ENCODE assay signal across 10 cellular contexts in the genomic region with DNA sequence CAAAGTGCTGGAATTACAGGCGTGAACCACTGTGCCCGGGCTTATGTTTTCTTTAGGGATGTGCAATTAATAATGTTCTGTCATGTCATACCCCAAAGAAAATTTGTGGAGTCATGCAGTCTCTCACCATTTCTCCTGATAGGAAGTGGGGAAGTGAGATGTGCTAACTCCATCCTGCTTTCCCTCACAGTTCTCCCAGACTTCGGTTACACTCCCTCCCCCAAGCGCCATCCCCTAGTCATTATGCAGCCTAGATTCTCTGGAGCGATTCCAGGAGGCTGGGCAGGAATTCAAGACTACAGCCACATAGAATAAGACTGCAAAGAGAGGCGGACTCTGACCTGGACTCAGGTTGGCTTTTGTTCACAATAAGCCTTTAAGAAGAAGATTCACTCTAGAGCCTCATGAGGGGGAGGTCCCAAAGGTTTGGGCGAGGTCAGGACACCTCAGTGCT.
DNase-seq lines count a peak whose midpoint lies in the region; ATAC-seq, FAIRE-seq and TF ChIP-seq lines count a peak whose summit lies in the region.
"Had no signal": no experiment of that assay in that cellular context is flagged by ENCODE, and none has a peak within 500 bp of the region (broad histone marks: within the 10 kb centered on the region; RNA-seq: fewer than 3 reads in every experiment).

No MANE protein-coding gene starts in this region.

- H3K9me3 Mint-ChIP-seq in brain: no peaks in the 10 kb centered on the region
- H3K9me3 Mint-ChIP-seq: CD8-positive, alpha-beta memory T cell had no signal

- H3K27ac ChIP-seq in A549: peak overlapping the region; percentile 72 to 88
- H3K27ac ChIP-seq in esophagus squamous epithelium: no peak overlapping the region

- H3K36me3 Mint-ChIP-seq in brain: no peaks in the 10 kb centered on the region
- H3K36me3 Mint-ChIP-seq: CD8-positive, alpha-beta memory T cell had no signal

- peaks cover 24% of the 10 kb centered on the region for H3K4me1 Mint-ChIP-seq in brain
- H3K4me1 Mint-ChIP-seq: CD8-positive, alpha-beta memory T cell had no signal

- H3K4me3 Mint-ChIP-seq in brain: no peak overlapping the region
- H3K4me3 Mint-ChIP-seq: CD8-positive, alpha-beta memory T cell had no signal

- no peak for TF ChIP-seq RAD21 in A549 (conservative IDR thresholded peaks at IDR 0.05 in 1 of 2, IDR thresholded peaks at IDR 0.05 in 1 of 2)

- H3K4me2 ChIP-seq in A549: peak overlapping the region; percentile 49

- WGBS in A549 (ENCODE audit: missing lambda C conversion rate): 44% methylated on average over 7 of the region's 7 CpGs
- WGBS in esophagus squamous epithelium, 2 donors: 63 to 64% methylated on average over 5 to 6 of the region's 7 CpGs

- no peaks in the 10 kb centered on the region for H3K27me3 ChIP-seq in esophagus squamous epithelium

- peak overlapping the region in 4 of 5 experiments; percentile 45 to 70 (median 54) for H3K27ac Mint-ChIP-seq in brain
- H3K27ac Mint-ChIP-seq: CD8-positive, alpha-beta memory T cell had no signal

- no peak for FAIRE-seq in A549 (lab: Jason Lieb, UNC)

- intact Hi-C loops in esophagus squamous epithelium (cut with DNase I): no loop called here

- CTCF ChIA-PET in A549 (lab: Yijun Ruan, JAX): no interaction called here

- no peak for TF ChIP-seq POLR2A in A549 (IDR thresholded peaks at IDR 0.05; ENCODE audit: low read length)
- TF ChIP-seq POLR2A in esophagus squamous epithelium (IDR thresholded peaks at IDR 0.05): no peak

- TF ChIP-seq CTCF in A549 (IDR thresholded peaks at IDR 0.05) (no peak), brain (conservative IDR thresholded peaks at IDR 0.05) (no peak), esophagus squamous epithelium (IDR thresholded peaks at IDR 0.05) (no peak)

- peak in 1 of 2 experiments; percentile 91; a peak in 3 of 6 replicates for ATAC-seq in A549
- ATAC-seq in HG03565 (IDR thresholded peaks at IDR 0.05; ENCODE audit: unreplicated experiment): no peak
- ATAC-seq in GM18519 (IDR thresholded peaks at IDR 0.05; ENCODE audit: low FRiP score, unreplicated experiment): no peak

- H3K9me3 ChIP-seq in A549: no peaks in the 10 kb centered on the region
- no peaks in the 10 kb centered on the region for H3K9me3 ChIP-seq in esophagus squamous epithelium

- POLR2A ChIA-PET in A549 (lab: Yijun Ruan, JAX): interaction anchor here (0.7 kb wide), 1 partner anchor 146 kb away, joined by 4 read pairs; no protein-coding TSS in a partner anchor

- H3K36me3 ChIP-seq in esophagus squamous epithelium: no peaks in the 10 kb centered on the region

- H3K4me3 ChIP-seq in A549 (no peak overlapping the region), esophagus squamous epithelium (no peak overlapping the region)

- H3K4me1 ChIP-seq in A549 (peaks cover 44% of the 10 kb centered on the region), esophagus squamous epithelium (no peaks in the 10 kb centered on the region)

- DNase-seq in A549 (ENCODE audit: low read depth in 1 of 2, low spot score in 1 of 2) (peak in 1 of 2 experiments; percentile 74), LHCN-M2 (ENCODE audit: low read depth) (peak; percentile 59), left kidney (ENCODE audit: low read depth, low spot score) (peak; percentile 71), esophagus squamous epithelium (lab: John Stamatoyannopoulos, UW) (no peak)
- DNase-seq in activated naive CD4-positive, alpha-beta T cell (lab: John Stamatoyannopoulos, UW): no peak
- DNase-seq: CD8-positive, alpha-beta memory T cell; KBM-7 had no signal

- no peaks in the 10 kb centered on the region for H3K27me3 Mint-ChIP-seq in brain

- TF ChIP-seq EP300 in A549 (IDR thresholded peaks at IDR 0.05): no peak

TF ChIP-seq in A549, 52 proteins besides CTCF, POLR2A, EP300 and RAD21:
- TF ChIP-seq RCOR1 (IDR thresholded peaks at IDR 0.05; ENCODE audit: low read depth, low read length): no peak
- no peak for TF ChIP-seq CEBPB (IDR thresholded peaks at IDR 0.05)
- TF ChIP-seq MAFK (IDR thresholded peaks at IDR 0.05; ENCODE audit: partially characterized antibody): no peak
- TF ChIP-seq CBX8 (IDR thresholded peaks at IDR 0.05): no peak

Comparison
In these comparisons a context has a peak if more than half of its experiments do, and no peak if none do; other contexts are left out.
1. DNase-seq: peak in LHCN-M2 (single experiment) and left kidney (single experiment); none in activated naive CD4-positive, alpha-beta T cell (0 of 4) and esophagus squamous epithelium (single experiment).
2. H3K27ac ChIP-seq: peak in A549 (2 of 2); none in esophagus squamous epithelium (0 of 4).